Comparison of ENCODE assay signal across 15 cellular contexts in genomic region chr6:14165091-14165490, GRCh38. TPM values are rescaled to one million over a fixed set of nuclear protein-coding genes. Genes with fewer than 3 reads are reported as not detected.
A peak's percentile ranks its signal among the peaks of the same experiment; 100 is the strongest.
DNase-seq lines count a peak whose midpoint lies in the region; TF ChIP-seq lines count a peak whose summit lies in the region.
"Had no signal": no experiment of that assay in that cellular context is flagged by ENCODE, and none has a peak within 500 bp of the region (broad histone marks: within the 10 kb centered on the region; RNA-seq: fewer than 3 reads in every experiment).

No MANE protein-coding gene starts in this region.

- no peaks in the 10 kb centered on the region for H3K27me3 ChIP-seq in brain microvascular endothelial cell (replicated peaks)
- no peaks in the 10 kb centered on the region for H3K27me3 ChIP-seq in vagina
- H3K27me3 ChIP-seq: neutrophil had no signal

- no peak for TF ChIP-seq POLR2A in vagina (IDR thresholded peaks at IDR 0.05)

- in situ Hi-C loops in brain microvascular endothelial cell (cut with HindIII; ENCODE audit: low pct_ligation_motif_present, low sequenced_read_pairs): no loop called here

- H3K4me1 ChIP-seq in vagina: no peaks in the 10 kb centered on the region

- H3K27ac ChIP-seq in brain microvascular endothelial cell (no peak overlapping the region), vagina (no peak overlapping the region)
- H3K27ac ChIP-seq: neutrophil, SK-N-MC had no signal

- H3K9me3 ChIP-seq in vagina: peaks cover 8% of the 10 kb centered on the region

- intact Hi-C loops in vagina (cut with DNase I): no loop called here

- DNase-seq in AG08395 (ENCODE audit: low spot score): peak; percentile 94
- peak; percentile 50 for DNase-seq in HS-5 (ENCODE audit: low read depth)
- peak; percentile 56 for DNase-seq in brain microvascular endothelial cell
- peak; percentile 61 for DNase-seq in iris pigment epithelial cell (ENCODE audit: low read depth)
- no peak for DNase-seq in central memory CD4-positive, alpha-beta T cell
- no peak for DNase-seq in NCI-H1930 (lab: John Stamatoyannopoulos, UW)
- no peak for DNase-seq in SK-N-DZ (ENCODE audit: low spot score)
- DNase-seq in vagina (ENCODE audit: extremely low spot score in 2 of 2): no peak
- DNase-seq: activated naive CD4-positive, alpha-beta T cell; AML-193; mesenchymal stem cell; NCI-H2171 treated with DMSO at 0.1 percent for 48 hours had no signal

- H3K4me3 ChIP-seq in brain microvascular endothelial cell (ENCODE audit: low read depth, low read length): no peak overlapping the region
- H3K4me3 ChIP-seq in vagina: no peak overlapping the region
- H3K4me3 ChIP-seq: SK-N-MC, smooth muscle cell had no signal

- no peaks in the 10 kb centered on the region for H3K36me3 ChIP-seq in brain microvascular endothelial cell (replicated peaks)
- H3K36me3 ChIP-seq in vagina: no peaks in the 10 kb centered on the region
- H3K36me3 ChIP-seq: neutrophil had no signal

- TF ChIP-seq CTCF in brain microvascular endothelial cell (IDR thresholded peaks at IDR 0.05; ENCODE audit: low read depth, low read length, missing control alignments) (no peak), vagina (IDR thresholded peaks at IDR 0.05) (no peak)

RNA-seq across cellular contexts. Expression of gene CD83, which starts 47.5 kb away (rescaled TPM):
- 9.5 and 12.9 TPM in 2 replicates for polyA plus RNA-seq in SK-N-DZ (2014; cell fraction: cytosol; rRNA removed)
- 4.9 and 7.1 TPM in 2 replicates for polyA plus RNA-seq in SK-N-DZ (2014; cell fraction: nucleus; rRNA removed)
- total RNA-seq in vagina: 26.0 TPM

Comparison
In these comparisons a context has a peak if more than half of its experiments do, and no peak if none do; other contexts are left out.
1. DNase-seq: peak in AG08395 (single experiment), HS-5 (single experiment), brain microvascular endothelial cell (single experiment) and iris pigment epithelial cell (single experiment); none in central memory CD4-positive, alpha-beta T cell (single experiment), NCI-H1930 (0 of 2), SK-N-DZ (single experiment) and vagina (0 of 2).